ENCODE assay signal across 8 cellular contexts in the genomic region with DNA sequence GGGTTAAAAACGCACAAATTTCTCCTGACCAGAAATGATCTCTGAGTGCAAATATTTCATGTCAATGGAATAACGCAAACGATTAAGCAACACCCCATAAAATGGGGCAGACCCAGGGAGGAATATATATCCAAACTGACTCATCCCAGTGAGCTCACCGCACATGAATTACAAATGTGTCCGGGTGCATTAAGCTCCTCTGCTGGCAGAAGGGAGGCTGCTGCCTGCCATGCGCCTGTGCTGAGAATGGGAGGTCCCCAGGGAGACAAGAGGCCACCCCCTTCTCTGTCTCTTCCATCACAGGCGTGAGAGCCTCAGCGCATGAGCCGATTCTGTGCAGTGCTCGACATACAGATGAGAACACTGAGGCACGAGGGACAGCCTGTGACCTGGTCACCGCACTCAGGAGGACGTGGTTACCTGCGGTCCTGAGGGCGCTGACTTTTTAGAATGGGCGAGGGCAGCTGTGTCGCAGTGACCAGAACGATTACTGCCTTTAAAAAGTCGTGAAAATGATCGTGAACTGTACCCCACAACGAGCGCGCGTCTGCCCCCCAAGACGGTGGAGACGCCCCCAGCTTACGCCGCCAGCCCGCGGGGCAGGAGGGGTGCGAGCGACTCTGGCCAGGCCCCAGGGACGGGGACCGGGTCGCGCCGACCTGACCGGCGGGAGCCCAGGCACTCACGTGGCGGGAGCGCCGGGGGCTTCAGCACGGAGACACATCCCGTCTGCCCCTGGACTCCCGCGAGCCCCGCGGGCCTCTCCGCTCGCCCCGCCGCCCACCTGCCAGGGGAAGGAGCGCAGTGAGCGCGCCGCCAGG.
DNase-seq lines count a peak whose midpoint lies in the region; ATAC-seq and TF ChIP-seq lines count a peak whose summit lies in the region.
"Not testable (repeated sequence)": the region's sequence is repeated elsewhere in the genome, so short reads cannot be mapped to it uniquely, and the experiment has no call there.

No MANE protein-coding gene starts in this region.

- peak; percentile 33 for DNase-seq in COLO829 (ENCODE audit: low spot score)
- peak; percentile 100 for DNase-seq in HFFc6
- peak; percentile 21 to 36 for DNase-seq in NCI-H1930 (lab: John Stamatoyannopoulos, UW)
- DNase-seq in T-helper 2 cell treated with Interferon-gamma antibody and Interleukin-4, amounts not matched to agents 5 μg/mL and 100 μg/mL, for 36 hours (ENCODE audit: low spot score) = peak; percentile 74
- peak; percentile 73 for DNase-seq in activated naive CD8-positive, alpha-beta T cell treated with anti-CD3 and anti-CD28 coated beads, Interleukin-2, amount 50 U/mL, for 24 hours
- peak; percentile 68 for DNase-seq in germinal center (ENCODE audit: low spot score)
- DNase-seq in nephron progenitor cell = peak; percentile 45
- DNase-seq in stimulated activated CD8-positive, alpha-beta memory T cell treated with anti-CD3 and anti-CD28 coated beads, Interleukin-4, amount 100 ng/mL, for 48 hours = peak; percentile 78

- not testable (repeated sequence) for H3K36me3 Mint-ChIP-seq in HFFc6 (ENCODE audit: low read depth); T-helper 2 cell treated with Interferon-gamma antibody and Interleukin-4, amounts not matched to agents 5 μg/mL and 100 μg/mL, for 36 hours (ENCODE audit: low read depth); activated naive CD8-positive, alpha-beta T cell treated with anti-CD3 and anti-CD28 coated beads, Interleukin-2, amount 50 U/mL, for 24 hours (ENCODE audit: low read depth); nephron progenitor cell (ENCODE audit: low read depth)

- ATAC-seq in activated naive CD8-positive, alpha-beta T cell treated with anti-CD3 and anti-CD28 coated beads, Interleukin-2, amount 50 U/mL, for 24 hours = not testable (repeated sequence)

- H3K27ac Mint-ChIP-seq in HFFc6 = peak overlapping the region; percentile 100
- peak overlapping the region; percentile 97 for H3K27ac Mint-ChIP-seq in T-helper 2 cell treated with Interferon-gamma antibody and Interleukin-4, amounts not matched to agents 5 μg/mL and 100 μg/mL, for 36 hours
- H3K27ac Mint-ChIP-seq in activated naive CD8-positive, alpha-beta T cell treated with anti-CD3 and anti-CD28 coated beads, Interleukin-2, amount 50 U/mL, for 24 hours = peak overlapping the region; percentile 98
- H3K27ac Mint-ChIP-seq in nephron progenitor cell = not testable (repeated sequence)

- H3K27me3 Mint-ChIP-seq in HFFc6 (ENCODE audit: insufficient read depth) = peaks cover 11% of the 10 kb centered on the region
- H3K27me3 Mint-ChIP-seq in T-helper 2 cell treated with Interferon-gamma antibody and Interleukin-4, amounts not matched to agents 5 μg/mL and 100 μg/mL, for 36 hours (ENCODE audit: low read depth); activated naive CD8-positive, alpha-beta T cell treated with anti-CD3 and anti-CD28 coated beads, Interleukin-2, amount 50 U/mL, for 24 hours; nephron progenitor cell (ENCODE audit: low read depth, poor library complexity): not testable (repeated sequence)

- not testable (repeated sequence) for H3K9me3 Mint-ChIP-seq in HFFc6; T-helper 2 cell treated with Interferon-gamma antibody and Interleukin-4, amounts not matched to agents 5 μg/mL and 100 μg/mL, for 36 hours; activated naive CD8-positive, alpha-beta T cell treated with anti-CD3 and anti-CD28 coated beads, Interleukin-2, amount 50 U/mL, for 24 hours; nephron progenitor cell

- H3K4me3 Mint-ChIP-seq in HFFc6 = peak overlapping the region; percentile 99
- H3K4me3 Mint-ChIP-seq in T-helper 2 cell treated with Interferon-gamma antibody and Interleukin-4, amounts not matched to agents 5 μg/mL and 100 μg/mL, for 36 hours = peak overlapping the region; percentile 93
- peak overlapping the region; percentile 94 for H3K4me3 Mint-ChIP-seq in activated naive CD8-positive, alpha-beta T cell treated with anti-CD3 and anti-CD28 coated beads, Interleukin-2, amount 50 U/mL, for 24 hours
- H3K4me3 Mint-ChIP-seq in nephron progenitor cell = peak overlapping the region; percentile 91

- H3K4me1 Mint-ChIP-seq in HFFc6 (ENCODE audit: low read depth) (peaks cover 34% of the 10 kb centered on the region), nephron progenitor cell (peaks cover 17% of the 10 kb centered on the region)
- peaks cover 18% of the 10 kb centered on the region for H3K4me1 Mint-ChIP-seq in T-helper 2 cell treated with Interferon-gamma antibody and Interleukin-4, amounts not matched to agents 5 μg/mL and 100 μg/mL, for 36 hours (ENCODE audit: low read depth)
- H3K4me1 Mint-ChIP-seq in activated naive CD8-positive, alpha-beta T cell treated with anti-CD3 and anti-CD28 coated beads, Interleukin-2, amount 50 U/mL, for 24 hours = peaks cover 17% of the 10 kb centered on the region

- not testable (repeated sequence) for TF ChIP-seq CTCF in HFFc6 (IDR thresholded peaks at IDR 0.05); nephron progenitor cell (IDR thresholded peaks at IDR 0.05)

Comparison
In these comparisons a context has a peak if more than half of its experiments do, and no peak if none do; other contexts are left out.
1. DNase-seq: peak in every context shown above with its lines; median percentile 100 in HFFc6; 78 in stimulated activated CD8-positive, alpha-beta memory T cell treated with anti-CD3 and anti-CD28 coated beads, Interleukin-4, amount 100 ng/mL, for 48 hours; 74 in T-helper 2 cell treated with Interferon-gamma antibody and Interleukin-4, amounts not matched to agents 5 μg/mL and 100 μg/mL, for 36 hours; 73 in activated naive CD8-positive, alpha-beta T cell treated with anti-CD3 and anti-CD28 coated beads, Interleukin-2, amount 50 U/mL, for 24 hours; 68 in germinal center; 45 in nephron progenitor cell; 33 in COLO829; 28 in NCI-H1930.